1 cellular context compared by ENCODE assay signal in the genomic region with DNA sequence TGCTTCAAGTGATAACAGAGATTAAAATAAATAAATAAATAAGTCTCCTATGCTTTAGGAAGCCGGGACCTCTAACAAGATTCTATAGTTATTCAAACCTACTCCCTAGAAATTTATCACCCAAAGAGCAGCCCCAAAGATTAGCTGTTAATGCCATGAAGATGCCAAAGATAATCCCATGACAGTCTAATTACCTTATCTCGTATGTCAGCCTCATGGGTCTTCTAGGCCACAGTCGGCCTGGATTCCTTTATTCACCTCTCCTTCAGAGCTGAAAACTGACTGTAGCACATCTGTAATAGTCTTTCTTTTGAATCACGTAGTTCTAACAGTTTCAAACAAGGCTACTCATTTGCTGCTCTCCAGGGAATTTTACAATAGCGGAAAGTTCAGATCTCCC.
TF ChIP-seq lines count a peak whose summit lies in the region.

No MANE protein-coding gene starts in this region.

TF ChIP-seq in IMR-90, 13 proteins besides CTCF, POLR2A, EP300 and RAD21:
- TF ChIP-seq SMC3 (IDR thresholded peaks at IDR 0.05; ENCODE audit: low read depth, low read length), result no peak
- TF ChIP-seq MXI1 (IDR thresholded peaks at IDR 0.05; ENCODE audit: borderline replicate concordance, low read depth, low read length), result no peak
- no peak for TF ChIP-seq ELK1 (IDR thresholded peaks at IDR 0.05; ENCODE audit: borderline replicate concordance, low read depth, low read length)
- TF ChIP-seq RFX5 (IDR thresholded peaks at IDR 0.05; ENCODE audit: low read depth, low read length), result no peak
- no peak for TF ChIP-seq CEBPB (IDR thresholded peaks at IDR 0.05; ENCODE audit: low read depth, low read length)
- TF ChIP-seq FOS (IDR thresholded peaks at IDR 0.05; ENCODE audit: low read depth, low read length), result no peak
TF ChIP-seq in IMR-90: peak in this region for 0.
